23 cellular contexts compared by ENCODE assay signal in genomic region chr12:57247041-57247440, GRCh38. TPM values are rescaled to one million over a fixed set of nuclear protein-coding genes. Genes with fewer than 3 reads are reported as not detected.
DNase-seq lines count a peak whose midpoint lies in the region; ATAC-seq and TF ChIP-seq lines count a peak whose summit lies in the region.
"Had no signal": no experiment of that assay in that cellular context is flagged by ENCODE, and none has a peak within 500 bp of the region (broad histone marks: within the 10 kb centered on the region; RNA-seq: fewer than 3 reads in every experiment).

No MANE protein-coding gene starts in this region.

- peaks cover 12% of the 10 kb centered on the region for H3K4me1 ChIP-seq in NT2/D1 (ENCODE audit: insufficient read depth, insufficient read length)
- no peaks in the 10 kb centered on the region for H3K4me1 ChIP-seq in endodermal cell (ENCODE audit: control insufficient read depth, insufficient read depth, low read length)
- H3K4me1 ChIP-seq in gastrocnemius medialis, result peaks cover 62 to 68% of the 10 kb centered on the region in 2 donors
- H3K4me1 ChIP-seq in spleen, result peaks cover 18 to 32% (median 22%) of the 10 kb centered on the region in 6 donors
- H3K4me1 ChIP-seq in Peyer's patch, result peaks cover 0 to 19% (median 17%) of the 10 kb centered on the region in 4 donors

- DNase-seq in H7, result peak; percentile 66
- peak; percentile 86 for DNase-seq in NT2/D1 (ENCODE audit: low read depth, low spot score)
- DNase-seq in endodermal cell, result peak; percentile 71
- no peak for DNase-seq in gastrocnemius medialis
- DNase-seq in spleen, result no peak
- no peak for DNase-seq in Peyer's patch
- DNase-seq: 8988T; CD4-positive, alpha-beta memory T cell; DMS 273 treated with DMSO at 0.1 percent for 48 hours; DMS53; DND-41; EL; GM23248; KBM-7 had no signal

- H3K4me3 ChIP-seq in H7 (ENCODE audit: insufficient read depth, low read depth, low read length), result no peak overlapping the region
- H3K4me3 ChIP-seq in NT2/D1 (ENCODE audit: insufficient read length, low read depth), result no peak overlapping the region
- no peak overlapping the region for H3K4me3 ChIP-seq in endodermal cell (ENCODE audit: low read length)
- H3K4me3 ChIP-seq in gastrocnemius medialis, result no peak overlapping the region
- no peak overlapping the region for H3K4me3 ChIP-seq in spleen
- no peak overlapping the region for H3K4me3 ChIP-seq in Peyer's patch
- H3K4me3 ChIP-seq: BLaER1, GM12878, GM23248, HAP-1 had no signal

- H3K36me3 ChIP-seq in H7 (replicated peaks; ENCODE audit: control insufficient read depth, insufficient read depth, low read length) (no peaks in the 10 kb centered on the region), NT2/D1 (ENCODE audit: insufficient read depth, insufficient read length, low read length) (no peaks in the 10 kb centered on the region), endodermal cell (ENCODE audit: control insufficient read depth, insufficient read depth, low read length) (no peaks in the 10 kb centered on the region), gastrocnemius medialis (peaks cover 0 to 38% of the 10 kb centered on the region in 2 donors), spleen (peaks cover 0 to 5% (median 0%) of the 10 kb centered on the region in 6 donors), Peyer's patch (no peaks in the 10 kb centered on the region)
- H3K36me3 ChIP-seq: BLaER1, HAP-1 had no signal

- TF ChIP-seq CTCF in endodermal cell (conservative IDR thresholded peaks at IDR 0.05) (no peak), gastrocnemius medialis (IDR thresholded peaks at IDR 0.05 in 4 of 5, conservative IDR thresholded peaks at IDR 0.05 in 1 of 5) (no peak), spleen (IDR thresholded peaks at IDR 0.05 in 8 of 11, conservative IDR thresholded peaks at IDR 0.05 in 3 of 11) (no peak), Peyer's patch (IDR thresholded peaks at IDR 0.05) (no peak)

- H3K4me3 Mint-ChIP-seq in endodermal cell, result no peak overlapping the region
- H3K4me3 Mint-ChIP-seq: CD14-positive monocyte; CD4-positive, alpha-beta memory T cell; IgD-negative memory B cell had no signal

- peaks cover 4% of the 10 kb centered on the region for H3K36me3 Mint-ChIP-seq in endodermal cell (ENCODE audit: low read depth)

- H3K9ac ChIP-seq in NT2/D1 (ENCODE audit: insufficient read length, low read depth) (no peak overlapping the region), endodermal cell (ENCODE audit: extremely low read depth, low read length, poor library complexity, severe bottlenecking) (no peak overlapping the region)
- H3K9ac ChIP-seq: BLaER1, GM23248 had no signal

- in situ Hi-C loops in gastrocnemius medialis (cut with MboI; ENCODE audit: low sequenced_read_pairs in 4 of 4), result loop anchor here in 1 of 4 donors (10.0 kb wide), 1 partner anchor 188 kb away; the partner anchor contains the start of genes INHBC and R3HDM2

- ATAC-seq in gastrocnemius medialis (no peak), GM19328 (IDR thresholded peaks at IDR 0.05; ENCODE audit: unreplicated experiment) (no peak), HG02678 (IDR thresholded peaks at IDR 0.05; ENCODE audit: unreplicated experiment) (no peak)
- ATAC-seq: GM12878, HepG2 had no signal

- H3K27me3 ChIP-seq in H7 (ENCODE audit: control insufficient read depth, insufficient read depth, low read length) (peaks cover 14% of the 10 kb centered on the region), NT2/D1 (ENCODE audit: insufficient read depth, insufficient read length) (peaks cover 18% of the 10 kb centered on the region), endodermal cell (ENCODE audit: control insufficient read depth, insufficient read depth, low read length, poor library complexity, severe bottlenecking) (peaks cover 21% of the 10 kb centered on the region), gastrocnemius medialis (peaks cover 0 to 4% (median 0%) of the 10 kb centered on the region in 3 donors), spleen (replicated peaks in 1 of 7) (peaks cover 0 to 36% (median 23%) of the 10 kb centered on the region in 7 donors), Peyer's patch (peaks cover 0 to 8% of the 10 kb centered on the region in 2 donors)

- H3K9me3 ChIP-seq in NT2/D1 (ENCODE audit: insufficient read depth, low read length), result no peaks in the 10 kb centered on the region; the same call in 1 of the 2 replicates
- H3K9me3 ChIP-seq in endodermal cell (ENCODE audit: control insufficient read depth, low read length), result no peaks in the 10 kb centered on the region
- no peaks in the 10 kb centered on the region for H3K9me3 ChIP-seq in gastrocnemius medialis
- no peaks in the 10 kb centered on the region for H3K9me3 ChIP-seq in spleen
- no peaks in the 10 kb centered on the region for H3K9me3 ChIP-seq in Peyer's patch
- H3K9me3 ChIP-seq: BLaER1, HAP-1 had no signal

- H3K27ac ChIP-seq in endodermal cell (ENCODE audit: low read depth, low read length), result no peak overlapping the region
- peak overlapping the region; percentile 42 to 91 (median 82) for H3K27ac ChIP-seq in gastrocnemius medialis
- H3K27ac ChIP-seq in spleen, result no peak overlapping the region
- no peak overlapping the region for H3K27ac ChIP-seq in Peyer's patch
- H3K27ac ChIP-seq: BLaER1, GM23248 had no signal

- no peak overlapping the region for H3K27ac Mint-ChIP-seq in endodermal cell
- H3K27ac Mint-ChIP-seq: CD4-positive, alpha-beta memory T cell; IgD-negative memory B cell had no signal

- intact Hi-C loops in gastrocnemius medialis (cut with DNase I; ENCODE audit: low total_unique reads) (no loop called here), spleen (cut with DNase I; ENCODE audit: low total_unique reads) (no loop called here)

- peaks cover 11% of the 10 kb centered on the region for H3K4me1 Mint-ChIP-seq in endodermal cell

- peaks cover 28% of the 10 kb centered on the region for H3K27me3 Mint-ChIP-seq in endodermal cell (ENCODE audit: insufficient read depth)

- 67% methylated on average over 1 of the region's 1 CpG; no CpG with 5 or more reads in 1 of the 2 experiments for WGBS in endodermal cell (ENCODE audit: insufficient coverage in 1 of 2, insufficient read length in 1 of 2), 2 experiments
- 89 to 100% (median 97%) methylated on average over 1 of the region's 1 CpG for WGBS in spleen, 5 donors

- no peak for TF ChIP-seq POLR2A in gastrocnemius medialis (IDR thresholded peaks at IDR 0.05)
- no peak for TF ChIP-seq POLR2A in spleen (IDR thresholded peaks at IDR 0.05)
- no peak for TF ChIP-seq POLR2A in Peyer's patch (IDR thresholded peaks at IDR 0.05)

- H3K9me3 Mint-ChIP-seq in endodermal cell, result no peaks in the 10 kb centered on the region
- H3K9me3 Mint-ChIP-seq: CD4-positive, alpha-beta memory T cell; IgD-negative memory B cell had no signal

RNA-seq across cellular contexts. Expression of gene STAC3, which starts 3.9 kb away (rescaled TPM):
- total RNA-seq in H7 (2014; rRNA removed; shearing (Covaris generic)), result 0.90 and 1.6 TPM in 2 replicates
- total RNA-seq in endodermal cell (1 to 10 TPM; 5.9 to 6.8 TPM), gastrocnemius medialis (1,000 to 10,000 TPM in 2 of 4 donors, 100 to 1,000 TPM in 2; 459 to 1,596 (median 855) TPM), spleen (1 to 10 TPM; 3.4 to 9.8 (median 5.6) TPM), Peyer's patch (1 to 10 TPM; 1.9 to 6.6 (median 2.4) TPM)
- 2.5 TPM for polyA plus RNA-seq in endodermal cell (2013, experiment 1 of 2)
- 1.9 TPM for polyA plus RNA-seq in endodermal cell (2013, experiment 2 of 2)
- 10 to 100 TPM; 10.1 to 16.4 (median 10.4) TPM for polyA plus RNA-seq in spleen

RNA-seq across cellular contexts. Expression of gene SHMT2, which starts 17.5 kb away (rescaled TPM):
- total RNA-seq in H7 (2014; rRNA removed; shearing (Covaris generic)), result 355 and 399 TPM in 2 replicates
- 100 to 1,000 TPM in 1 of 2 donors, 10 to 100 TPM in 1; 76.7 to 134 TPM for total RNA-seq in endodermal cell
- 141 TPM for polyA plus RNA-seq in endodermal cell (2013, experiment 1 of 2)
- 96.2 TPM for polyA plus RNA-seq in endodermal cell (2013, experiment 2 of 2)
- total RNA-seq in gastrocnemius medialis, result 100 to 1,000 TPM in 1 of 4 donors, 10 to 100 TPM in 3; 41.3 to 107 (median 46.4) TPM
- 10 to 100 TPM; 52.2 to 86.6 (median 63.8) TPM for total RNA-seq in spleen
- polyA plus RNA-seq in spleen, result 10 to 100 TPM; 47.3 to 72.7 (median 57.8) TPM
- total RNA-seq in Peyer's patch, result 10 to 100 TPM; 34.4 to 72.6 (median 36.3) TPM

RNA-seq across cellular contexts. Expression of gene NXPH4, which starts 30.4 kb away (rescaled TPM):
- 0.74 and 2.2 TPM in 2 replicates for total RNA-seq in H7 (2014; rRNA removed; shearing (Covaris generic))
- 1 to 10 TPM in 1 of 2 donors, under 1 TPM in 1; 0.31 to 1.1 TPM for total RNA-seq in endodermal cell
- 7.8 TPM for polyA plus RNA-seq in endodermal cell (2013, experiment 1 of 2)
- polyA plus RNA-seq in endodermal cell (2013, experiment 2 of 2), result 6.4 TPM
- not detected for total RNA-seq in gastrocnemius medialis
- under 1 TPM in 3 of 7 donors, not detected in 4; 0.28 to 0.60 (median 0.54) TPM for total RNA-seq in spleen
- under 1 TPM; 0.11 to 0.19 (median 0.15) TPM for polyA plus RNA-seq in spleen
- total RNA-seq in Peyer's patch, result not detected
- total RNA-seq: CD4-positive, alpha-beta memory T cell; G401; HepG2 had no signal
- polyA plus RNA-seq: CD14-positive monocyte; CD4-positive, alpha-beta memory T cell had no signal

Comparison
In these comparisons a context has a peak if more than half of its experiments do, and no peak if none do; other contexts are left out.
1. DNase-seq: peak in H7 (single experiment), NT2/D1 (single experiment) and endodermal cell (single experiment); none in gastrocnemius medialis (0 of 2), spleen (single experiment) and Peyer's patch (0 of 3).
2. H3K27ac ChIP-seq: peak in gastrocnemius medialis (4 of 4); none in endodermal cell (single experiment), spleen (0 of 8) and Peyer's patch (0 of 4).
3. RNA of gene STAC3, which starts 3.9 kb away (total RNA-seq): 459 to 1,596 TPM in gastrocnemius medialis; 5.9 to 6.8 TPM in endodermal cell, 3.4 to 9.8 TPM in spleen, 1.9 to 6.6 TPM in Peyer's patch and 0.90 to 1.6 TPM in H7; every median in the first group is over 10 times any median in the second.